ENCODE assay signal across 35 cellular contexts in genomic region chr7:68409851-68410250, GRCh38.
"Had no signal": no experiment of that assay in that cellular context is flagged by ENCODE, and none has a peak within 500 bp of the region (broad histone marks: within the 10 kb centered on the region; RNA-seq: fewer than 3 reads in every experiment).

No MANE protein-coding gene starts in this region.

- H3K36me3 ChIP-seq: ascending aorta, cardiac muscle cell had no signal

- H3K4me2 ChIP-seq: PC-9 had no signal

- H3K4me1 Mint-ChIP-seq: activated CD4-positive, alpha-beta T cell treated with anti-CD3 and anti-CD28 coated beads, Interleukin-2, amount 10 ng/mL, durations not matched to agents 7 days and 5 days; activated naive CD4-positive, alpha-beta T cell treated with anti-CD3 and anti-CD28 coated beads, Interleukin-2, amount 50 U/mL, for 24 hours; activated naive CD8-positive, alpha-beta T cell treated with anti-CD3 and anti-CD28 coated beads, Interleukin-2, amount 10 ng/mL, durations not matched to agents 7 days and 5 days; central memory CD8-positive, alpha-beta T cell; T-cell had no signal

- H3K4me1 ChIP-seq: ascending aorta had no signal

- H3K27me3 ChIP-seq: ascending aorta, cardiac muscle cell had no signal

- H3K9me3 ChIP-seq: ascending aorta had no signal

- DNase-seq: activated CD4-positive, alpha-beta T cell treated with anti-CD3 and anti-CD28 coated beads for 1 hour; activated CD4-positive, alpha-beta T cell treated with anti-CD3 and anti-CD28 coated beads, Interleukin-2, amount 10 ng/mL, durations not matched to agents 7 days and 5 days; activated CD4-positive, alpha-beta T cell treated with anti-CD3 and anti-CD28 coated beads, Interleukin-2, amount 50 U/mL, for 48 hours; activated CD4-positive, CD25-positive, alpha-beta regulatory T cell; activated CD8-positive, alpha-beta T cell treated with anti-CD3 and anti-CD28 coated beads, Interleukin-2, amount 10 ng/mL, durations not matched to agents 7 days and 5 days; activated gamma-delta T cell; activated naive CD4-positive, alpha-beta T cell treated with Interleukin-2 at 50 U/mL for 16 hours; activated naive CD8-positive, alpha-beta T cell treated with anti-CD3 and anti-CD28 coated beads, Interleukin-2, amount 10 ng/mL, durations not matched to agents 7 days and 5 days; activated T-cell treated with anti-CD3 and anti-CD28 coated beads, Interleukin-2, amount 50 U/mL, for 24 hours; amygdala; NCI-H1092 treated with DMSO at 0.1 percent for 48 hours; NCI-H1417; NCI-H146; NCI-H187; NCI-H2029 treated with DMSO at 0.1 percent for 48 hours; NCI-H2107; NCI-H2171; NCI-H510A; NCI-H526; NCI-H748 treated with DMSO at 0.1 percent for 48 hours; NK-92 treated with Interleukin-12 subunit alpha and Interleukin-12 subunit beta, amount 100 ng/mL, for 24 hours; PC-9; SIG-M5; T-cell; T-helper 2 cell; T-helper 9 cell had no signal

- H3K4me3 ChIP-seq: ascending aorta, cardiac muscle cell, PC-9 had no signal

- H3K4me3 Mint-ChIP-seq: activated CD4-positive, alpha-beta T cell treated with anti-CD3 and anti-CD28 coated beads, Interleukin-2, amount 10 ng/mL, durations not matched to agents 7 days and 5 days; activated CD8-positive, alpha-beta T cell treated with anti-CD3 and anti-CD28 coated beads, Interleukin-2, amount 10 ng/mL, durations not matched to agents 7 days and 5 days; activated naive CD4-positive, alpha-beta T cell treated with anti-CD3 and anti-CD28 coated beads, Interleukin-2, amount 50 U/mL, for 24 hours; activated naive CD8-positive, alpha-beta T cell treated with anti-CD3 and anti-CD28 coated beads, Interleukin-2, amount 10 ng/mL, durations not matched to agents 7 days and 5 days; activated T-cell treated with anti-CD3 and anti-CD28 coated beads, Interleukin-2, amount 50 U/mL, for 24 hours; central memory CD8-positive, alpha-beta T cell; T-cell had no signal

- H3K27ac ChIP-seq: ascending aorta, cardiac muscle cell, PC-9, RWPE1, VCaP had no signal

- ATAC-seq: activated CD8-positive, alpha-beta T cell treated with anti-CD3 and anti-CD28 coated beads, Interleukin-2, amount 10 ng/mL, durations not matched to agents 7 days and 5 days; Right ventricle myocardium inferior; SK-N-SH treated with all-trans-retinoic acid at 6 μM for 48 hours; T-cell had no signal

- H3K36me3 Mint-ChIP-seq: activated naive CD4-positive, alpha-beta T cell treated with anti-CD3 and anti-CD28 coated beads, Interleukin-2, amount 50 U/mL, for 24 hours; activated naive CD8-positive, alpha-beta T cell treated with anti-CD3 and anti-CD28 coated beads, Interleukin-2, amount 10 ng/mL, durations not matched to agents 7 days and 5 days; T-cell had no signal

- H3K27me3 Mint-ChIP-seq: activated CD4-positive, alpha-beta T cell treated with anti-CD3 and anti-CD28 coated beads, Interleukin-2, amount 10 ng/mL, durations not matched to agents 7 days and 5 days; activated naive CD4-positive, alpha-beta T cell treated with anti-CD3 and anti-CD28 coated beads, Interleukin-2, amount 50 U/mL, for 24 hours; activated naive CD8-positive, alpha-beta T cell treated with anti-CD3 and anti-CD28 coated beads, Interleukin-2, amount 10 ng/mL, durations not matched to agents 7 days and 5 days; activated T-cell treated with anti-CD3 and anti-CD28 coated beads, Interleukin-2, amount 50 U/mL, for 24 hours; central memory CD8-positive, alpha-beta T cell; T-cell had no signal

- H3K27ac Mint-ChIP-seq: activated CD4-positive, alpha-beta T cell treated with anti-CD3 and anti-CD28 coated beads, Interleukin-2, amount 10 ng/mL, durations not matched to agents 7 days and 5 days; activated CD8-positive, alpha-beta T cell treated with anti-CD3 and anti-CD28 coated beads, Interleukin-2, amount 10 ng/mL, durations not matched to agents 7 days and 5 days; activated naive CD4-positive, alpha-beta T cell treated with anti-CD3 and anti-CD28 coated beads, Interleukin-2, amount 50 U/mL, for 24 hours; activated naive CD8-positive, alpha-beta T cell treated with anti-CD3 and anti-CD28 coated beads, Interleukin-2, amount 10 ng/mL, durations not matched to agents 7 days and 5 days; activated T-cell treated with anti-CD3 and anti-CD28 coated beads, Interleukin-2, amount 50 U/mL, for 24 hours; activated T-helper 2 cell treated with anti-CD3 and anti-CD28 coated beads, Interferon-gamma antibody, Interleukin-2, Interleukin-4, amounts not matched to agents 10 μg/mL and 5 μg/mL and 100 μg/mL, durations not matched to agents 14 hours and 24 hours and 36 hours; T-cell had no signal

- H2AFZ ChIP-seq: PC-9 had no signal
